ENCODE assay signal across 1 cellular context in the genomic region with DNA sequence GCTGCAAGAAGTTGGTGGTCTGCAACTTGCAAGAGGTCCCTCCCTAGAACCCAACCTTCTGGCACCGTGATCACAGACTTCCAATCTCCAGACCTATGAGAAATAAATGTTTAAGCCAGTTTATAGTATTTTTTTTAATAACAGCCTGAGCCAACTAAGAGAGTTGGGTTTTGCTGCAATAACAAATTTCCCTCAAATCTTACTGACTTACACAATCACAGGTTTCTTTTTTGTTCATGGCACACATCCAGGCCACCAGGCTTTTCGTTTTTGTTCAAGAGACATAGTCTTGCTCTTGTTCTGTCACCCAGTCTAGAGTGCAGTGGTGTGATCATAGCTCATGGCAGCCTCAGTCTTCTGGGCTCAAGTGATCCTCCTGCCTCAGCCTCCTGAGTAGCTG.
TF ChIP-seq lines count a peak whose summit lies in the region.

No MANE protein-coding gene starts in this region.

TF ChIP-seq in HepG2, 621 proteins besides CTCF, POLR2A, EP300 and RAD21:
- TF ChIP-seq, protein P1, sequence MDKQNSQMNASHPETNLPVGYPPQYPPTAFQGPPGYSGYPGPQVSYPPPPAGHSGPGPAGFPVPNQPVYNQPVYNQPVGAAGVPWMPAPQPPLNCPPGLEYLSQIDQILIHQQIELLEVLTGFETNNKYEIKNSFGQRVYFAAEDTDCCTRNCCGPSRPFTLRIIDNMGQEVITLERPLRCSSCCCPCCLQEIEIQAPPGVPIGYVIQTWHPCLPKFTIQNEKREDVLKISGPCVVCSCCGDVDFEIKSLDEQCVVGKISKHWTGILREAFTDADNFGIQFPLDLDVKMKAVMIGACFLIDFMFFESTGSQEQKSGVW (CRISPR knock-in tag; IDR thresholded peaks at IDR 0.05; ENCODE audit: borderline replicate concordance): no peak
- TF ChIP-seq ZNF572 (CRISPR knock-in tag; IDR thresholded peaks at IDR 0.05) (no peak), ZNF746 (CRISPR knock-in tag; IDR thresholded peaks at IDR 0.05) (no peak), ZNF12 (CRISPR knock-in tag; IDR thresholded peaks at IDR 0.05) (peak; percentile 93)
